In genomic region chr10:20922033-20922432, GRCh38 we compare ENCODE assay signal across 28 cellular contexts. TPM values are rescaled to one million over a fixed set of nuclear protein-coding genes. Genes with fewer than 3 reads are reported as not detected.
"Had no signal": no experiment of that assay in that cellular context is flagged by ENCODE, and none has a peak within 500 bp of the region (broad histone marks: within the 10 kb centered on the region; RNA-seq: fewer than 3 reads in every experiment).

No MANE protein-coding gene starts in this region.

- H3K27ac ChIP-seq: coronary artery, KMS-11, PC-9, VCaP had no signal

- DNase-seq: activated B cell treated with CpG ODN at 0.5 μM for 24 hours; activated CD4-positive, alpha-beta memory T cell treated with anti-CD3 and anti-CD28 coated beads, Interleukin-2, amount 10 ng/mL, durations not matched to agents 7 days and 5 days; activated CD4-positive, alpha-beta T cell treated with anti-CD3 and anti-CD28 coated beads for 1 hour; activated CD4-positive, alpha-beta T cell treated with anti-CD3 and anti-CD28 coated beads for 48 hours; activated CD8-positive, alpha-beta memory T cell treated with anti-CD3 and anti-CD28 coated beads for 24 hours; activated CD8-positive, alpha-beta memory T cell treated with anti-CD3 and anti-CD28 coated beads, Interleukin-2, amount 10 ng/mL, durations not matched to agents 7 days and 5 days; activated CD8-positive, alpha-beta memory T cell treated with anti-CD3 and anti-CD28 coated beads, Interleukin-2, amount 50 U/mL, for 48 hours; activated effector memory CD4-positive, alpha-beta T cell treated with Interleukin-2 at 50 U/mL for 16 hours; activated naive CD4-positive, alpha-beta T cell treated with anti-CD3 and anti-CD28 coated beads, Interleukin-2, amount 10 ng/mL, durations not matched to agents 7 days and 5 days; activated naive CD8-positive, alpha-beta T cell treated with anti-CD3 and anti-CD28 coated beads, Interleukin-2, amount 50 U/mL, for 24 hours; activated T-cell treated with anti-CD3 and anti-CD28 coated beads, Interleukin-2, amount 50 U/mL, for 48 hours; central memory CD4-positive, alpha-beta T cell; NCI-H1105 treated with DMSO at 0.1 percent for 48 hours; NCI-H1694 treated with DMSO at 0.1 percent for 48 hours; NCI-H2227 treated with DMSO at 0.1 percent for 48 hours; NCI-H446; NCI-H526 treated with DMSO at 0.1 percent for 48 hours; NCI-H82; NK-92 treated with Interleukin-12 subunit alpha and Interleukin-12 subunit beta, amount 100 ng/mL, for 24 hours; PC-9; Right ventricle myocardium superior; SW 1271; T-helper 1 cell; T-helper 2 cell; T-helper 9 cell had no signal

- H3K4me3 ChIP-seq: coronary artery, PC-9 had no signal

- ATAC-seq: activated CD8-positive, alpha-beta memory T cell treated with anti-CD3 and anti-CD28 coated beads, Interleukin-2, amount 10 ng/mL, durations not matched to agents 7 days and 5 days; activated naive CD8-positive, alpha-beta T cell treated with anti-CD3 and anti-CD28 coated beads, Interleukin-2, amount 50 U/mL, for 24 hours had no signal

RNA-seq across cellular contexts. Expression of gene NEBL, which starts 24.9 kb away (rescaled TPM):
- total RNA-seq: activated B cell treated with CpG ODN at 0.5 μM for 24 hours; activated CD4-positive, alpha-beta memory T cell treated with anti-CD3 and anti-CD28 coated beads, Interleukin-2, amount 10 ng/mL, durations not matched to agents 7 days and 5 days had no signal
